ENCODE assay signal across 9 cellular contexts in genomic region chr7:157016352-157017041, GRCh38.
DNase-seq lines count a peak whose midpoint lies in the region; ATAC-seq and TF ChIP-seq lines count a peak whose summit lies in the region.
"Had no signal": no experiment of that assay in that cellular context is flagged by ENCODE, and none has a peak within 500 bp of the region (broad histone marks: within the 10 kb centered on the region; RNA-seq: fewer than 3 reads in every experiment).

No MANE protein-coding gene starts in this region.

- in situ Hi-C loops in brain microvascular endothelial cell (cut with HindIII; ENCODE audit: low pct_ligation_motif_present, low sequenced_read_pairs), result no loop called here

- H3K36me3 ChIP-seq in brain microvascular endothelial cell (replicated peaks), result no peaks in the 10 kb centered on the region

- DNase-seq in DMS53 (lab: John Stamatoyannopoulos, UW), result peak; percentile 25
- no peak for DNase-seq in DMS53 treated with DMSO at 0.1 percent for 48 hours (lab: John Stamatoyannopoulos, UW; ENCODE audit: unreplicated experiment)
- DNase-seq in memory B cell (ENCODE audit: low spot score in 2 of 2), result no peak
- no peak for DNase-seq in brain microvascular endothelial cell
- DNase-seq in AG08396 (ENCODE audit: low spot score), result no peak
- no peak for DNase-seq in anterior cingulate cortex (lab: John Stamatoyannopoulos, UW)

- H3K27ac Mint-ChIP-seq in memory B cell, result no peak overlapping the region

- peaks cover 15% of the 10 kb centered on the region for H3K4me1 Mint-ChIP-seq in memory B cell

- ATAC-seq in GM21529 (IDR thresholded peaks at IDR 0.05; ENCODE audit: unreplicated experiment) (peak; percentile 73), HG03521 (IDR thresholded peaks at IDR 0.05; ENCODE audit: unreplicated experiment) (peak; percentile 49), memory B cell (ENCODE audit: low read depth) (peak; percentile 58)

- TF ChIP-seq CTCF in brain microvascular endothelial cell (IDR thresholded peaks at IDR 0.05; ENCODE audit: low read depth, low read length, missing control alignments), result no peak

- peaks cover 97% of the 10 kb centered on the region for H3K27me3 ChIP-seq in brain microvascular endothelial cell (replicated peaks)

- H3K4me3 Mint-ChIP-seq in memory B cell, result no peak overlapping the region

- peaks cover 32% of the 10 kb centered on the region for H3K27me3 Mint-ChIP-seq in memory B cell

- H3K27ac ChIP-seq in brain microvascular endothelial cell, result no peak overlapping the region
- H3K27ac ChIP-seq: 22Rv1 had no signal

- H3K9me3 Mint-ChIP-seq in memory B cell, result no peaks in the 10 kb centered on the region

- no peaks in the 10 kb centered on the region for H3K36me3 Mint-ChIP-seq in memory B cell

- H3K4me3 ChIP-seq in brain microvascular endothelial cell (ENCODE audit: low read depth, low read length), result no peak overlapping the region
